ENCODE assay signal across 11 cellular contexts in the genomic region with DNA sequence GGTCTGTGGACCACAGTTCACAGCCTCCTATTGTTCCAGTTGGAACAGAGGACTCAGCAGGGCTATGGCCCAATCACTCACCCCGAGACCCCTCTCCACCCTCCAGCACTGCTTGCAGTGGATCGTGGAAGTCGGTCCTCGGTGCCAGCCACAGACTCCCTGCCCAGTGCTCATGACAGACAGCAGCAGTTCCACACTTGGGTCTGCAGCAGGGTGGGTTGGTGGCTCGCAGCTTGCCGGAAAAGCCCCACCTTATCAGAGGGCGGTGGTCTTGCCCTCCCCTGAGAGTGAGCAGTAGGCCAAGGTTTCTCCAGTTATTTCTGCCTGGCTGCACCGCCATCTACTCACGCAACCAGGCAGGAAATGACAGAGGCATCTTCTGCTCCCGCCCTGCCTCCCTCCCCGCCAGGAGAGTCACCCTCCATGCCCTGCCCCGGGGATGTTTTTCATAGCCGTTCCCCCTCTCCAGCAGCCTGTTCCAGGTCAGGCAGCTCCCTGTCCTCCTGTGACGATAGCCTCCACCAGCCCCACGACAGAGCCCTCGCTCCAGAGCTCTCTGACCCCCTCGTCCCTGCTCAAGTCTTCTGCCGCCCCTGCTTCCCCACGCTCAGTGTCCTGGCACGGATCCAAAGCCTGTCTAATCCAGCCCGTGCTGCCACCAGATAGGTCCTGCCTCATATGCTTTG. TPM values are rescaled to one million over a fixed set of nuclear protein-coding genes. Genes with fewer than 3 reads are reported as not detected.
A peak's percentile ranks its signal among the peaks of the same experiment; 100 is the strongest.
DNase-seq lines count a peak whose midpoint lies in the region; ATAC-seq and TF ChIP-seq lines count a peak whose summit lies in the region.
"Had no signal": no experiment of that assay in that cellular context is flagged by ENCODE, and none has a peak within 500 bp of the region (broad histone marks: within the 10 kb centered on the region; RNA-seq: fewer than 3 reads in every experiment).

No MANE protein-coding gene starts in this region.

- no peaks in the 10 kb centered on the region for H3K36me3 Mint-ChIP-seq in naive thymus-derived CD8-positive, alpha-beta T cell
- H3K36me3 Mint-ChIP-seq in activated CD4-positive, alpha-beta memory T cell treated with anti-CD3 and anti-CD28 coated beads, Interleukin-2, amount 10 ng/mL, durations not matched to agents 7 days and 5 days (ENCODE audit: low read depth): no peaks in the 10 kb centered on the region

- H3K4me3 Mint-ChIP-seq in naive thymus-derived CD8-positive, alpha-beta T cell: no peak overlapping the region
- H3K4me3 Mint-ChIP-seq in activated CD4-positive, alpha-beta memory T cell treated with anti-CD3 and anti-CD28 coated beads, Interleukin-2, amount 10 ng/mL, durations not matched to agents 7 days and 5 days: no peak overlapping the region

- peaks cover 0 to 2% (median 0%) of the 10 kb centered on the region in 4 donors for H3K4me1 Mint-ChIP-seq in naive thymus-derived CD8-positive, alpha-beta T cell
- H3K4me1 Mint-ChIP-seq in activated CD4-positive, alpha-beta memory T cell treated with anti-CD3 and anti-CD28 coated beads, Interleukin-2, amount 10 ng/mL, durations not matched to agents 7 days and 5 days: no peaks in the 10 kb centered on the region

- WGBS in smooth muscle cell (ENCODE audit: low lambda C conversion rate): 83% methylated on average over 21 of the region's 21 CpGs

- H3K36me3 ChIP-seq in smooth muscle cell (ENCODE audit: low read depth): no peaks in the 10 kb centered on the region

- POLR2A ChIA-PET in naive thymus-derived CD8-positive, alpha-beta T cell (lab: Charles Lee): no interaction called here
- POLR2A ChIA-PET in activated CD4-positive, alpha-beta memory T cell treated with anti-CD3 and anti-CD28 coated beads, Interleukin-2, amount 10 ng/mL, durations not matched to agents 7 days and 5 days (lab: Charles Lee): no interaction called here

- H4K20me1 ChIP-seq in smooth muscle cell (ENCODE audit: low read depth): no peaks in the 10 kb centered on the region

- H3K27me3 ChIP-seq in smooth muscle cell (ENCODE audit: low read depth): peaks cover 4% of the 10 kb centered on the region

- H3K4me2 ChIP-seq in smooth muscle cell: no peak overlapping the region

- no peak overlapping the region for H3K27ac ChIP-seq in smooth muscle cell (ENCODE audit: low read depth)

- CTCF ChIA-PET in activated CD4-positive, alpha-beta memory T cell treated with anti-CD3 and anti-CD28 coated beads, Interleukin-2, amount 10 ng/mL, durations not matched to agents 7 days and 5 days (lab: Charles Lee): no interaction called here

- no peak for ATAC-seq in HG02973 (IDR thresholded peaks at IDR 0.05; ENCODE audit: unreplicated experiment)
- ATAC-seq in naive thymus-derived CD8-positive, alpha-beta T cell: no peak

- H3K9me3 Mint-ChIP-seq in naive thymus-derived CD8-positive, alpha-beta T cell: no peaks in the 10 kb centered on the region
- H3K9me3 Mint-ChIP-seq in activated CD4-positive, alpha-beta memory T cell treated with anti-CD3 and anti-CD28 coated beads, Interleukin-2, amount 10 ng/mL, durations not matched to agents 7 days and 5 days: no peaks in the 10 kb centered on the region

- no peak for TF ChIP-seq CTCF in AG10803 (conservative IDR thresholded peaks at IDR 0.05; ENCODE audit: low read length)
- TF ChIP-seq CTCF in smooth muscle cell (IDR thresholded peaks at IDR 0.05; ENCODE audit: borderline replicate concordance, insufficient read depth, poor library complexity, severe bottlenecking): no peak

- H3F3A ChIP-seq in smooth muscle cell (ENCODE audit: low read depth): no peaks in the 10 kb centered on the region

- H3K4me3 ChIP-seq in AG10803 (ENCODE audit: low read length) (no peak overlapping the region), smooth muscle cell (no peak overlapping the region)

- no peaks in the 10 kb centered on the region for H3K79me2 ChIP-seq in smooth muscle cell (ENCODE audit: low read depth)

- H2AFZ ChIP-seq in smooth muscle cell (ENCODE audit: low read depth): no peak overlapping the region

- H3K27ac Mint-ChIP-seq in naive thymus-derived CD8-positive, alpha-beta T cell: no peak overlapping the region
- H3K27ac Mint-ChIP-seq in activated CD4-positive, alpha-beta memory T cell treated with anti-CD3 and anti-CD28 coated beads, Interleukin-2, amount 10 ng/mL, durations not matched to agents 7 days and 5 days: no peak overlapping the region

- no peaks in the 10 kb centered on the region for H3K9me3 ChIP-seq in smooth muscle cell (replicated peaks; ENCODE audit: low read depth)

- H3K27me3 Mint-ChIP-seq in naive thymus-derived CD8-positive, alpha-beta T cell: peaks cover 17 to 77% (median 34%) of the 10 kb centered on the region in 5 donors
- H3K27me3 Mint-ChIP-seq in activated CD4-positive, alpha-beta memory T cell treated with anti-CD3 and anti-CD28 coated beads, Interleukin-2, amount 10 ng/mL, durations not matched to agents 7 days and 5 days: peaks cover 9% of the 10 kb centered on the region

- DNase-seq in AG10803 (ENCODE audit: low read depth) (peak; percentile 21), H4 (ENCODE audit: low spot score) (peak; percentile 50), NCI-H82 (lab: John Stamatoyannopoulos, UW) (peak; percentile 94), cerebellum (ENCODE audit: low spot score) (peak; percentile 72), smooth muscle cell (lab: John Stamatoyannopoulos, UW; ENCODE audit: unreplicated experiment) (no peak)
- no peak for DNase-seq in naive thymus-derived CD8-positive, alpha-beta T cell
- no peak for DNase-seq in activated CD4-positive, alpha-beta memory T cell treated with anti-CD3 and anti-CD28 coated beads, Interleukin-2, amount 10 ng/mL, durations not matched to agents 7 days and 5 days
- DNase-seq: cerebellar nuclear complex; foreskin fibroblast; stimulated activated CD4-positive, alpha-beta T cell treated with anti-CD3 and anti-CD28 coated beads, Interleukin-1b, Interleukin-23, amount 100 ng/mL, for 48 hours had no signal

- H3K9ac ChIP-seq in smooth muscle cell (ENCODE audit: low read depth): no peak overlapping the region

- peaks cover 7% of the 10 kb centered on the region for H3K4me1 ChIP-seq in smooth muscle cell (ENCODE audit: low read depth)

RNA-seq across cellular contexts. Expression of a gene that starts 34.5 kb away (rescaled TPM):
- total RNA-seq in H4 (2014; rRNA removed; shearing (Covaris generic)): 0.56 and 1.6 TPM in 2 replicates
- total RNA-seq in cerebellum (9.3 TPM), smooth muscle cell (not detected in 2 replicates)
- total RNA-seq in naive thymus-derived CD8-positive, alpha-beta T cell: not detected
- polyA plus RNA-seq in naive thymus-derived CD8-positive, alpha-beta T cell: not detected
- polyA plus RNA-seq in smooth muscle cell: not detected in 2 replicates
- total RNA-seq in activated CD4-positive, alpha-beta memory T cell treated with anti-CD3 and anti-CD28 coated beads, Interleukin-2, amount 10 ng/mL, durations not matched to agents 7 days and 5 days: not detected

RNA-seq across cellular contexts. Expression of a gene that starts 54.3 kb away (rescaled TPM):
- total RNA-seq in H4 (2014; rRNA removed; shearing (Covaris generic)): 1.6 TPM in 1 of 2 replicates, not detected in the other
- total RNA-seq in cerebellum (0.82 TPM), smooth muscle cell (0.49 TPM in 1 of 2 replicates, not detected in the other)
- total RNA-seq in naive thymus-derived CD8-positive, alpha-beta T cell: under 1 TPM; 0.52 to 0.86 TPM
- under 1 TPM in 2 of 3 donors, not detected in 1; 0.21 to 0.23 TPM for polyA plus RNA-seq in naive thymus-derived CD8-positive, alpha-beta T cell
- polyA plus RNA-seq in smooth muscle cell: not detected in 2 replicates
- under 1 TPM in 1 of 2 experiments, not detected in 1; 0.33 TPM for total RNA-seq in activated CD4-positive, alpha-beta memory T cell treated with anti-CD3 and anti-CD28 coated beads, Interleukin-2, amount 10 ng/mL, durations not matched to agents 7 days and 5 days

Comparison
In these comparisons a context has a peak if more than half of its experiments do, and no peak if none do; other contexts are left out.
1. DNase-seq: peak in AG10803 (single experiment), H4 (single experiment), NCI-H82 (single experiment) and cerebellum (single experiment); none in naive thymus-derived CD8-positive, alpha-beta T cell (0 of 10), smooth muscle cell (single experiment) and activated CD4-positive, alpha-beta memory T cell treated with anti-CD3 and anti-CD28 coated beads, Interleukin-2, amount 10 ng/mL, durations not matched to agents 7 days and 5 days (single experiment).